17 cellular contexts compared by ENCODE assay signal in genomic region chr2:54636425-54637139, GRCh38.
DNase-seq lines count a peak whose midpoint lies in the region; TF ChIP-seq lines count a peak whose summit lies in the region.
"Had no signal": no experiment of that assay in that cellular context is flagged by ENCODE, and none has a peak within 500 bp of the region (broad histone marks: within the 10 kb centered on the region; RNA-seq: fewer than 3 reads in every experiment).

No MANE protein-coding gene starts in this region.

- H3K36me3 Mint-ChIP-seq in H9 (ENCODE audit: insufficient read depth in 1 of 3, low read depth in 3 of 3) (peaks cover 29 to 84% (median 81%) of the 10 kb centered on the region in 3 experiments; a peak in 6 of 7 replicates), glutamatergic neuron (ENCODE audit: unreplicated experiment) (peaks cover 8% of the 10 kb centered on the region)

- intact Hi-C loops in adrenal gland (cut with DNase I), result no loop called here
- intact Hi-C loops in posterior cingulate gyrus (cut with DNase I), result no loop called here

- H4K20me1 ChIP-seq in H9 (ENCODE audit: control insufficient read depth, insufficient read depth, insufficient read length), result peaks cover 2% of the 10 kb centered on the region
- peaks cover 3% of the 10 kb centered on the region for H4K20me1 ChIP-seq in smooth muscle cell (ENCODE audit: low read depth)

- no peak overlapping the region for H3K4me3 Mint-ChIP-seq in H9
- H3K4me3 Mint-ChIP-seq in glutamatergic neuron (ENCODE audit: unreplicated experiment), result no peak overlapping the region
- H3K4me3 Mint-ChIP-seq: activated T-cell treated with anti-CD3 and anti-CD28 coated beads, Interleukin-2, amount 50 U/mL, for 4 hours had no signal

- H3K4me1 Mint-ChIP-seq in H9 (no peaks in the 10 kb centered on the region; a peak in 1 of 4 replicates), glutamatergic neuron (ENCODE audit: low read depth, unreplicated experiment) (peaks cover 28% of the 10 kb centered on the region)

- H3K4me1 ChIP-seq in H9 (ENCODE audit: insufficient read depth, low read length) (no peaks in the 10 kb centered on the region), adrenal gland (replicated peaks in 1 of 2) (peaks cover 56 to 98% of the 10 kb centered on the region in 2 donors), smooth muscle cell (ENCODE audit: low read depth) (peaks cover 55% of the 10 kb centered on the region)

- H3K18ac ChIP-seq in H9 (ENCODE audit: insufficient read length, low read depth, low read length), result no peak overlapping the region

- H3K23me2 ChIP-seq in H9 (ENCODE audit: insufficient read length, low read depth, low read length, poor library complexity, severe bottlenecking), result no peaks in the 10 kb centered on the region

- H3K27me3 ChIP-seq in H9 (ENCODE audit: insufficient read depth, low read length), result no peaks in the 10 kb centered on the region
- H3K27me3 ChIP-seq in adrenal gland, result no peaks in the 10 kb centered on the region
- no peaks in the 10 kb centered on the region for H3K27me3 ChIP-seq in smooth muscle cell (ENCODE audit: low read depth)

- no peak overlapping the region for H4K91ac ChIP-seq in H9 (ENCODE audit: insufficient read length, low read depth, low read length)

- H3K4me3 ChIP-seq in adrenal gland (no peak overlapping the region), smooth muscle cell (no peak overlapping the region)

- no peak overlapping the region for H2BK12ac ChIP-seq in H9 (ENCODE audit: insufficient read length, low read depth, low read length)

- no CpG with 5 or more reads among the region's 9 CpGs for WGBS in H9 (ENCODE audit: extremely low coverage, insufficient read length, low lambda C conversion rate)
- 50 to 59% (median 54%) methylated on average over 9 of the region's 9 CpGs for WGBS in adrenal gland, 4 donors
- WGBS in smooth muscle cell (ENCODE audit: low lambda C conversion rate), result 70% methylated on average over 9 of the region's 9 CpGs

- H3K9me3 Mint-ChIP-seq in H9, result no peaks in the 10 kb centered on the region
- H3K9me3 Mint-ChIP-seq in glutamatergic neuron (ENCODE audit: unreplicated experiment), result peaks cover 10% of the 10 kb centered on the region
- H3K9me3 Mint-ChIP-seq: activated T-cell treated with anti-CD3 and anti-CD28 coated beads, Interleukin-2, amount 50 U/mL, for 4 hours had no signal

- peak in 1 of 2 donors; percentile 37 for TF ChIP-seq POLR2A in adrenal gland (IDR thresholded peaks at IDR 0.05)

- H3K14ac ChIP-seq in H9 (ENCODE audit: insufficient read depth, low read length), result no peak overlapping the region

- H3K9ac ChIP-seq in H9 (ENCODE audit: extremely low read depth, insufficient read length, low read length) (no peak overlapping the region), smooth muscle cell (ENCODE audit: low read depth) (peak overlapping the region; percentile 6)

- no peak overlapping the region for H2AK5ac ChIP-seq in H9 (ENCODE audit: insufficient read length, low read length)

- H2BK5ac ChIP-seq in H9 (ENCODE audit: insufficient read length, low read length), result no peak overlapping the region

- H2BK20ac ChIP-seq in H9 (ENCODE audit: low read depth, low read length, poor library complexity, severe bottlenecking), result no peak overlapping the region

- no peak overlapping the region for H4K8ac ChIP-seq in H9 (replicated peaks; ENCODE audit: insufficient read length, low read depth, low read length)

- no peak overlapping the region for H3K27ac ChIP-seq in H9 (ENCODE audit: insufficient read length, low read depth, low read length)
- H3K27ac ChIP-seq in adrenal gland, result peak overlapping the region; percentile 24 to 92 (median 79)
- H3K27ac ChIP-seq in smooth muscle cell (ENCODE audit: low read depth), result peak overlapping the region; percentile 97
- H3K27ac ChIP-seq: C4-2B had no signal

- H2BK120ac ChIP-seq in H9 (ENCODE audit: low read depth, low read length, poor library complexity, severe bottlenecking), result no peak overlapping the region

- no peak overlapping the region for H3K4ac ChIP-seq in H9 (ENCODE audit: low read depth, low read length)

- H3K27me3 Mint-ChIP-seq in H9 (ENCODE audit: low read depth) (no peaks in the 10 kb centered on the region), glutamatergic neuron (ENCODE audit: unreplicated experiment) (no peaks in the 10 kb centered on the region)

- peak overlapping the region in 2 of 3 experiments; percentile 35 to 91; a peak in 2 of 7 replicates for H3K27ac Mint-ChIP-seq in H9
- peak overlapping the region; percentile 60 for H3K27ac Mint-ChIP-seq in glutamatergic neuron (ENCODE audit: unreplicated experiment)

- H2BK15ac ChIP-seq in H9 (ENCODE audit: low read depth, low read length), result no peak overlapping the region

- no peak overlapping the region for H3K56ac ChIP-seq in H9 (ENCODE audit: insufficient read length, low read depth, low read length)

- H3T11ph ChIP-seq in H9 (ENCODE audit: low read length), result no peak overlapping the region

- H3K4me2 ChIP-seq in H9 (ENCODE audit: insufficient read depth, insufficient read length, low read length) (no peak overlapping the region), smooth muscle cell (peak overlapping the region; percentile 78)

- H3K79me2 ChIP-seq in H9 (ENCODE audit: insufficient read depth, low read length), result no peaks in the 10 kb centered on the region
- H3K79me2 ChIP-seq in smooth muscle cell (ENCODE audit: low read depth), result peaks cover 31% of the 10 kb centered on the region

- TF ChIP-seq CTCF in H9 (conservative IDR thresholded peaks at IDR 0.05) (no peak), adrenal gland (IDR thresholded peaks at IDR 0.05) (no peak), glutamatergic neuron (IDR thresholded peaks at IDR 0.05; ENCODE audit: partially characterized antibody, unreplicated experiment) (no peak), smooth muscle cell (IDR thresholded peaks at IDR 0.05; ENCODE audit: borderline replicate concordance, insufficient read depth, poor library complexity, severe bottlenecking) (no peak)

- peaks cover 75% of the 10 kb centered on the region for H3F3A ChIP-seq in smooth muscle cell (ENCODE audit: low read depth)

- no peak overlapping the region for H3K23ac ChIP-seq in H9 (ENCODE audit: insufficient read length, low read depth, low read length)

- DNase-seq in H9 (no peak), adrenal gland (peak in 6 of 7 donors; percentile 48 to 74 (median 64)), glutamatergic neuron (no peak), smooth muscle cell (lab: John Stamatoyannopoulos, UW; ENCODE audit: unreplicated experiment) (no peak), NCI-H187 (lab: John Stamatoyannopoulos, UW) (no peak), NCI-H345 (lab: John Stamatoyannopoulos, UW) (no peak), DMS114 treated with DMSO at 0.1 percent for 48 hours (lab: John Stamatoyannopoulos, UW; ENCODE audit: unreplicated experiment) (no peak), posterior cingulate gyrus (no peak)
- DNase-seq: activated CD4-positive, alpha-beta T cell treated with anti-CD3 and anti-CD28 coated beads for 4 hours; activated T-cell treated with anti-CD3 and anti-CD28 coated beads, Interleukin-2, amount 50 U/mL, for 4 hours; GOT3; Kasumi-1; NCI-H1436 treated with DMSO at 0.1 percent for 48 hours; NCI-H524 treated with DMSO at 0.1 percent for 48 hours; stimulated activated CD4-positive, alpha-beta T cell treated with anti-CD3 and anti-CD28 coated beads, Interleukin-1b, Interleukin-23, amount 100 ng/mL, for 48 hours; stimulated activated CD8-positive, alpha-beta memory T cell treated with anti-CD3 and anti-CD28 coated beads, Interleukin-4, amount 100 ng/mL, for 48 hours had no signal

- peaks cover 0 to 68% of the 10 kb centered on the region in 2 donors for H3K36me3 ChIP-seq in adrenal gland (replicated peaks in 1 of 2)
- H3K36me3 ChIP-seq in smooth muscle cell (ENCODE audit: low read depth), result peaks cover 4% of the 10 kb centered on the region

- H2AFZ ChIP-seq in H9 (ENCODE audit: low read length) (no peak overlapping the region), smooth muscle cell (ENCODE audit: low read depth) (no peak overlapping the region)

- H3K9me3 ChIP-seq in H9 (ENCODE audit: control insufficient read depth, low read depth, low read length), result no peaks in the 10 kb centered on the region
- H3K9me3 ChIP-seq in adrenal gland (replicated peaks in 1 of 3), result no peaks in the 10 kb centered on the region
- no peaks in the 10 kb centered on the region for H3K9me3 ChIP-seq in smooth muscle cell (replicated peaks; ENCODE audit: low read depth)

- no peak overlapping the region for H4K5ac ChIP-seq in H9 (ENCODE audit: insufficient read length, low read depth, low read length)

- peaks cover 2% of the 10 kb centered on the region for H3K79me1 ChIP-seq in H9 (ENCODE audit: insufficient read depth, low read depth, low read length, poor library complexity, severe bottlenecking)

Comparison
In these comparisons a context has a peak if more than half of its experiments do, and no peak if none do; other contexts are left out.
1. DNase-seq: peak in adrenal gland (6 of 7); none in H9 (single experiment), glutamatergic neuron (single experiment), smooth muscle cell (single experiment), NCI-H187 (0 of 2), NCI-H345 (single experiment), DMS114 treated with DMSO at 0.1 percent for 48 hours (single experiment) and posterior cingulate gyrus (0 of 10).